Comparison of ENCODE assay signal across 1 cellular context in genomic region chr6:5968817-5969726, GRCh38.
TF ChIP-seq lines count a peak whose summit lies in the region.

No MANE protein-coding gene starts in this region.

TF ChIP-seq in H1, 55 proteins besides CTCF, POLR2A, EP300 and RAD21 (continued from another document):
- TF ChIP-seq ATF3 (IDR thresholded peaks at IDR 0.05; ENCODE audit: insufficient read depth, low read depth, low read length): no peak
- TF ChIP-seq CTBP2 (IDR thresholded peaks at IDR 0.05; ENCODE audit: borderline replicate concordance, insufficient read depth, insufficient read length, low read length): no peak
- no peak for TF ChIP-seq YY1 (IDR thresholded peaks at IDR 0.05; ENCODE audit: low read depth, low read length)
- no peak for TF ChIP-seq GABPA (IDR thresholded peaks at IDR 0.05; ENCODE audit: borderline replicate concordance, insufficient read depth, low read length)
- TF ChIP-seq NANOG (IDR thresholded peaks at IDR 0.05; ENCODE audit: insufficient read depth, low read depth, low read length, poor library complexity, severe bottlenecking): no peak
- TF ChIP-seq MAFK (IDR thresholded peaks at IDR 0.05; ENCODE audit: low read depth, low read length): no peak
- TF ChIP-seq HDAC6 (IDR thresholded peaks at IDR 0.05; ENCODE audit: low read depth, low read length): no peak
- TF ChIP-seq CHD2 (IDR thresholded peaks at IDR 0.05; ENCODE audit: low read length): no peak
- no peak for TF ChIP-seq CBX5 (IDR thresholded peaks at IDR 0.05; ENCODE audit: low read depth, low read length)
- no peak for TF ChIP-seq ZNF274 (IDR thresholded peaks at IDR 0.05; ENCODE audit: borderline replicate concordance, extremely low read depth, low read length)
- TF ChIP-seq ASH2L (IDR thresholded peaks at IDR 0.05; ENCODE audit: low read length): no peak
- TF ChIP-seq JUN (IDR thresholded peaks at IDR 0.05; ENCODE audit: low read depth, low read length): no peak
- TF ChIP-seq JUND (IDR thresholded peaks at IDR 0.05; ENCODE audit: low read length): no peak
